9 cellular contexts compared by ENCODE assay signal in genomic region chr14:50828738-50829471, GRCh38. TPM values are rescaled to one million over a fixed set of nuclear protein-coding genes. Genes with fewer than 3 reads are reported as not detected.
DNase-seq lines count a peak whose midpoint lies in the region; ATAC-seq, FAIRE-seq and TF ChIP-seq lines count a peak whose summit lies in the region.
"Had no signal": no experiment of that assay in that cellular context is flagged by ENCODE, and none has a peak within 500 bp of the region (broad histone marks: within the 10 kb centered on the region; RNA-seq: fewer than 3 reads in every experiment).

No MANE protein-coding gene starts in this region.

- H3K36me3 Mint-ChIP-seq in CD4-positive, alpha-beta memory T cell = peaks cover 0 to 12% of the 10 kb centered on the region in 2 donors
- no peaks in the 10 kb centered on the region for H3K36me3 Mint-ChIP-seq in HFFc6 (ENCODE audit: low read depth)
- no peaks in the 10 kb centered on the region for H3K36me3 Mint-ChIP-seq in natural killer cell treated with Interleukin-12 subunit alpha and Interleukin-12 subunit beta and Interleukin-15 and Interleukin-18, amount 100 ng/mL, for 72 hours

- peaks cover 86% of the 10 kb centered on the region for H3K79me2 ChIP-seq in GM12878 (ENCODE audit: control insufficient read depth, insufficient read depth, low read length)

- intact Hi-C loops in CD4-positive, alpha-beta memory T cell (cut with micrococcal nuclease) = loop anchor here (5.0 kb wide), 1 partner anchor 1488 kb away; no protein-coding TSS in a partner anchor
- intact Hi-C loops in GM12878 (cut with micrococcal nuclease; ENCODE audit: unreplicated experiment) = loop anchor here (10.0 kb wide), 1 partner anchor 514 kb away; the partner anchor contains the start of genes DMAC2L and L2HGDH
- intact Hi-C loops in kidney (cut with DNase I) = no loop called here

- no peak for ATAC-seq in GM12878
- no peak for ATAC-seq in natural killer cell treated with Interleukin-12 subunit alpha and Interleukin-12 subunit beta and Interleukin-15 and Interleukin-18, amount 100 ng/mL, for 72 hours

- no peak for TF ChIP-seq RAD21 in GM12878 (IDR thresholded peaks at IDR 0.05; ENCODE audit: insufficient read depth, low read depth, low read length)

- TSS peak; percentile 35 for BruUV-seq in GM12878 (replicated peaks; lab: Mats Ljungman, UMichigan)

- H3K36me3 ChIP-seq in CD4-positive, alpha-beta memory T cell (ENCODE audit: insufficient read depth, low read length) = no peaks in the 10 kb centered on the region
- H3K36me3 ChIP-seq in GM12878 (ENCODE audit: control insufficient read depth in 2 of 2, insufficient read depth in 2 of 2, low read length in 1 of 2) = peaks cover 0 to 2% of the 10 kb centered on the region in 2 experiments; a peak in 1 of 4 replicates
- H3K36me3 ChIP-seq in kidney (ENCODE audit: control insufficient read depth in 1 of 2, insufficient read depth in 2 of 2, low read length in 2 of 2) = no peaks in the 10 kb centered on the region

- SMC1A ChIA-PET in GM12878 (lab: Charles Lee; ENCODE audit: uncharacterized antibody, unreplicated experiment) = interaction anchor here (0.7 to 16.9 kb wide), 17 partner anchors 9 to 227 kb away, joined by 3 to 360 read pairs (median 3); no protein-coding TSS in a partner anchor

- peak overlapping the region; percentile 1 to 96 (median 86) for H3K27ac Mint-ChIP-seq in CD4-positive, alpha-beta memory T cell
- no peak overlapping the region for H3K27ac Mint-ChIP-seq in HFFc6
- peak overlapping the region; percentile 5 to 9 for H3K27ac Mint-ChIP-seq in natural killer cell treated with Interleukin-12 subunit alpha and Interleukin-12 subunit beta and Interleukin-15 and Interleukin-18, amount 100 ng/mL, for 72 hours

- POLR2A ChIA-PET in CD4-positive, alpha-beta memory T cell (lab: Charles Lee; ENCODE audit: partially characterized antibody) = interaction anchor here (0.6 to 4.4 kb wide), 9 partner anchors 8 to 466 kb away, joined by 3 to 53 read pairs (median 26); no protein-coding TSS in a partner anchor
- POLR2A ChIA-PET in GM12878 (lab: Charles Lee) = interaction anchor here (0.6 to 6.0 kb wide), 11 partner anchors 7 to 411 kb away, joined by 3 to 36 read pairs (median 5); partner anchors contain the start of gene TMX1

- peaks cover 50 to 73% (median 61%) of the 10 kb centered on the region in 4 donors for H3K4me1 Mint-ChIP-seq in CD4-positive, alpha-beta memory T cell
- peaks cover 46% of the 10 kb centered on the region for H3K4me1 Mint-ChIP-seq in HFFc6 (ENCODE audit: low read depth)
- H3K4me1 Mint-ChIP-seq in natural killer cell treated with Interleukin-12 subunit alpha and Interleukin-12 subunit beta and Interleukin-15 and Interleukin-18, amount 100 ng/mL, for 72 hours (ENCODE audit: low read depth in 2 of 2) = peaks cover 39 to 44% of the 10 kb centered on the region in 2 donors

- H3K27ac ChIP-seq in CD4-positive, alpha-beta memory T cell (ENCODE audit: low read depth, low read length) = peak overlapping the region; percentile 60
- H3K27ac ChIP-seq in GM12878 (ENCODE audit: control insufficient read depth, insufficient read depth) (peak overlapping the region; percentile 78), kidney (ENCODE audit: low read depth in 2 of 2, low read length in 2 of 2) (no peak overlapping the region)

- RAD21 ChIA-PET in GM12878 (lab: Charles Lee; ENCODE audit: unreplicated experiment) = interaction anchor here (0.6 to 6.8 kb wide), 15 partner anchors 7 to 258 kb away, joined by 3 to 106 read pairs (median 6); no protein-coding TSS in a partner anchor

- FAIRE-seq in GM12878 (lab: Jason Lieb, UNC) = peak; percentile 13
- no peak for FAIRE-seq in kidney (lab: Jason Lieb, UNC)

- H3K4me1 ChIP-seq in CD4-positive, alpha-beta memory T cell (ENCODE audit: insufficient read depth, low read length) = peaks cover 64% of the 10 kb centered on the region
- H3K4me1 ChIP-seq in GM12878 (ENCODE audit: control insufficient read depth, insufficient read depth, low read length) = peaks cover 13% of the 10 kb centered on the region
- H3K4me1 ChIP-seq in kidney (ENCODE audit: control insufficient read depth in 1 of 2, insufficient read depth in 1 of 2, low read depth in 1 of 2, low read length in 2 of 2) = peaks cover 3 to 8% of the 10 kb centered on the region in 2 donors

- peak overlapping the region; percentile 80 for H3K4me2 ChIP-seq in GM12878 (ENCODE audit: control insufficient read depth, insufficient read depth)

- no peak for DNase-seq in CD4-positive, alpha-beta memory T cell
- DNase-seq in HFFc6 = no peak
- no peak for DNase-seq in GM12878 (ENCODE audit: low read depth, low spot score)
- DNase-seq in natural killer cell treated with Interleukin-12 subunit alpha and Interleukin-12 subunit beta and Interleukin-15 and Interleukin-18, amount 100 ng/mL, for 72 hours (ENCODE audit: low spot score) = no peak
- DNase-seq in DMS53 (lab: John Stamatoyannopoulos, UW) = no peak
- no peak for DNase-seq in activated effector memory CD4-positive, alpha-beta T cell treated with anti-CD3 and anti-CD28 coated beads, Interleukin-2, amount 50 U/mL, for 16 hours
- no peak for DNase-seq in ureter (ENCODE audit: low spot score)
- no peak for DNase-seq in kidney

- H3K9me3 Mint-ChIP-seq in CD4-positive, alpha-beta memory T cell = peaks cover 0 to 3% (median 0%) of the 10 kb centered on the region in 8 donors
- no peaks in the 10 kb centered on the region for H3K9me3 Mint-ChIP-seq in HFFc6
- no peaks in the 10 kb centered on the region for H3K9me3 Mint-ChIP-seq in natural killer cell treated with Interleukin-12 subunit alpha and Interleukin-12 subunit beta and Interleukin-15 and Interleukin-18, amount 100 ng/mL, for 72 hours

- TF ChIP-seq CTCF in HFFc6 (IDR thresholded peaks at IDR 0.05) = no peak
- no peak for TF ChIP-seq CTCF in GM12878 (IDR thresholded peaks at IDR 0.05 in 2 of 3, conservative IDR thresholded peaks at IDR 0.05 in 1 of 3; ENCODE audit: control insufficient read depth in 2 of 3, extremely low read depth in 1 of 3, insufficient read depth in 1 of 3, low read depth in 3 of 3, low read length in 3 of 3)
- no peak for TF ChIP-seq CTCF in kidney (IDR thresholded peaks at IDR 0.05; ENCODE audit: borderline replicate concordance, extremely low read depth, insufficient read depth)

- WGBS in GM12878 (ENCODE audit: insufficient coverage, insufficient replicate concordance, low lambda C conversion rate, missing lambda C conversion rate) = 6% methylated on average over 10 of the region's 10 CpGs

- H4K20me1 ChIP-seq in GM12878 (ENCODE audit: control insufficient read depth, insufficient read depth) = 0 out of 2 replicates have a peak, but pooled peaks cover 4% of the 10 kb centered on the region

- H3K9me3 ChIP-seq in CD4-positive, alpha-beta memory T cell (ENCODE audit: control insufficient read depth in 1 of 2, low read length in 2 of 2) = no peaks in the 10 kb centered on the region
- H3K9me3 ChIP-seq in GM12878 (replicated peaks; ENCODE audit: control insufficient read depth, insufficient read depth, low read length) = no peaks in the 10 kb centered on the region
- H3K9me3 ChIP-seq in kidney (ENCODE audit: control insufficient read depth in 1 of 2, low read length in 2 of 2) = no peaks in the 10 kb centered on the region

- TF ChIP-seq POLR2A in GM12878 (IDR thresholded peaks at IDR 0.05; ENCODE audit: low read depth, low read length) = no peak

- H3K27me3 ChIP-seq in CD4-positive, alpha-beta memory T cell (ENCODE audit: insufficient read depth, low read length) = no peaks in the 10 kb centered on the region
- no peaks in the 10 kb centered on the region for H3K27me3 ChIP-seq in GM12878 (replicated peaks in 1 of 2; ENCODE audit: control insufficient read depth in 2 of 2, insufficient read depth in 2 of 2, low read length in 1 of 2)

- no peaks in the 10 kb centered on the region for H3K27me3 Mint-ChIP-seq in CD4-positive, alpha-beta memory T cell
- peaks cover 2% of the 10 kb centered on the region; the same call in 1 of the 2 replicates for H3K27me3 Mint-ChIP-seq in HFFc6 (ENCODE audit: insufficient read depth)
- H3K27me3 Mint-ChIP-seq in natural killer cell treated with Interleukin-12 subunit alpha and Interleukin-12 subunit beta and Interleukin-15 and Interleukin-18, amount 100 ng/mL, for 72 hours = no peaks in the 10 kb centered on the region

- in situ Hi-C loops in GM12878 (cut with MboI) = loop anchor here (10.0 kb wide), 1 partner anchor 1204 kb away; the partner anchor contains the start of genes MGAT2 and RPL36AL

- no peak for TF ChIP-seq EP300 in GM12878 (IDR thresholded peaks at IDR 0.05; ENCODE audit: borderline replicate concordance in 1 of 2, control insufficient read depth in 1 of 2, low read depth in 2 of 2, low read length in 2 of 2)

- CTCF ChIA-PET in CD4-positive, alpha-beta memory T cell (lab: Charles Lee; ENCODE audit: partially characterized antibody) = interaction anchor here (0.6 to 5.1 kb wide), 12 partner anchors 11 to 68 kb away, joined by 3 to 55 read pairs (median 4); no protein-coding TSS in a partner anchor
- CTCF ChIA-PET in GM12878 (lab: Yijun Ruan, JAX) = interaction anchor here (0.6 to 9.2 kb wide), 13 partner anchors 8 to 566 kb away, joined by 3 to 98 read pairs (median 5); no protein-coding TSS in a partner anchor

- peak overlapping the region; percentile 89 to 100 (median 94) for H3K4me3 Mint-ChIP-seq in CD4-positive, alpha-beta memory T cell
- peak overlapping the region; percentile 90 for H3K4me3 Mint-ChIP-seq in HFFc6
- peak overlapping the region; percentile 86 for H3K4me3 Mint-ChIP-seq in natural killer cell treated with Interleukin-12 subunit alpha and Interleukin-12 subunit beta and Interleukin-15 and Interleukin-18, amount 100 ng/mL, for 72 hours

- peak overlapping the region; percentile 77 to 78 for H3K4me3 ChIP-seq in CD4-positive, alpha-beta memory T cell (ENCODE audit: low read length in 2 of 2)
- H3K4me3 ChIP-seq in GM12878 (peak overlapping the region; percentile 96), kidney (ENCODE audit: low read length in 2 of 2) (no peak overlapping the region)

- H2AFZ ChIP-seq in GM12878 (ENCODE audit: control insufficient read depth, low read depth, low read length) = no peak overlapping the region

- H3K9ac ChIP-seq in GM12878 (ENCODE audit: control insufficient read depth, insufficient read depth, low read length) (peak overlapping the region; percentile 83), kidney (ENCODE audit: low read length in 2 of 2) (no peak overlapping the region)

RNA-seq across cellular contexts. Expression of gene NIN, which starts 2.1 kb away (rescaled TPM):
- total RNA-seq in CD4-positive, alpha-beta memory T cell = 100 to 1,000 TPM in 1 of 2 experiments, 10 to 100 TPM in 1; 99.7 to 102 TPM
- 10 to 100 TPM in 1 of 2 donors, 1 to 10 TPM in 1; 8.5 to 50.1 TPM for polyA plus RNA-seq in CD4-positive, alpha-beta memory T cell
- 10 to 100 TPM; 43.7 to 66.3 (median 57.4) TPM for total RNA-seq in HFFc6 (2021; fragmentation: NEBNext Ultra II Directional; extraction: Animal tissue kit (Norgen Biotek cat#: 25700))
- 248 and 265 TPM in 2 replicates for total RNA-seq in GM12878 (2013; cell fraction: nucleolus; rRNA removed)
- total RNA-seq in GM12878 (2014; rRNA removed) (92.2 and 103 TPM in 2 replicates), GM12878 (2014; rRNA removed; fragmentation: Illumina TruSeq; extraction: Trizol) (133 and 138 TPM in 2 replicates), GM12878 (2021) (134 and 135 TPM in 2 replicates), ureter (39.5 TPM), kidney (40.0 TPM)
- 39.4 TPM for polyA plus RNA-seq in GM12878 (2011; ENCODE audit: low read depth)
- polyA plus RNA-seq in GM12878 (2011; rRNA removed) (44.0 and 51.2 TPM in 2 replicates), GM12878 (2014; fragmentation: Illumina TruSeq; extraction: Trizol) (101 and 122 TPM in 2 replicates), GM12878 (2014; fragmentation: Nextera tagmentation; extraction: Ambion mirVana) (10 to 100 TPM; 16.2 to 17.0 TPM), GM12878 (2014; rRNA removed) (57.5 and 67.6 TPM in 2 replicates), GM12878 (2016; fragmentation: Nextera tagmentation; extraction: Ambion mirVana) (10 to 100 TPM; 30.5 to 73.1 TPM), kidney (ENCODE audit: insufficient read depth, low read depth, low replicate concordance) (3.6 TPM)
- polyA plus RNA-seq in GM12878 (2011; cell fraction: cytosol; rRNA removed) = 23.7 and 24.4 TPM in 2 replicates
- 52.6 and 57.6 TPM in 2 replicates for polyA plus RNA-seq in GM12878 (2011; cell fraction: nucleus; rRNA removed)
- 51.7 and 57.1 TPM in 2 replicates for polyA plus RNA-seq in GM12878 (2012)
- 60.8 and 87.0 TPM in 2 replicates for polyA minus RNA-seq in GM12878 (2011; rRNA and poly(A)+ RNA removed)
- polyA minus RNA-seq in GM12878 (2011; cell fraction: cytosol; rRNA and poly(A)+ RNA removed) = 25.0 and 33.6 TPM in 2 replicates
- 52.8 and 99.4 TPM in 2 replicates for polyA minus RNA-seq in GM12878 (2011; cell fraction: nucleus; rRNA and poly(A)+ RNA removed)
- 10 to 100 TPM; 52.0 to 74.5 TPM for total RNA-seq in natural killer cell treated with Interleukin-12 subunit alpha and Interleukin-12 subunit beta and Interleukin-15 and Interleukin-18, amount 100 ng/mL, for 72 hours

RNA-seq across cellular contexts. Expression of gene ABHD12B, which starts 42.9 kb away (rescaled TPM):
- not detected for total RNA-seq in CD4-positive, alpha-beta memory T cell
- polyA plus RNA-seq in CD4-positive, alpha-beta memory T cell = not detected
- under 1 TPM in 1 of 6 experiments, not detected in 5; 0.34 TPM for total RNA-seq in HFFc6 (2021; fragmentation: NEBNext Ultra II Directional; extraction: Animal tissue kit (Norgen Biotek cat#: 25700))
- total RNA-seq in GM12878 (2013; cell fraction: nucleolus; rRNA removed) = not detected in 2 replicates
- total RNA-seq in GM12878 (2014; rRNA removed) (not detected in 2 replicates), GM12878 (2014; rRNA removed; fragmentation: Illumina TruSeq; extraction: Trizol) (not detected in 2 replicates), GM12878 (2021) (not detected in 2 replicates), ureter (not detected), kidney (not detected)
- polyA plus RNA-seq in GM12878 (2011; ENCODE audit: low read depth) = not detected
- polyA plus RNA-seq in GM12878 (2011; rRNA removed) (not detected in 2 replicates), GM12878 (2014; fragmentation: Illumina TruSeq; extraction: Trizol) (not detected in 2 replicates), GM12878 (2014; fragmentation: Nextera tagmentation; extraction: Ambion mirVana) (not detected), GM12878 (2014; rRNA removed) (not detected in 2 replicates), GM12878 (2016; fragmentation: Nextera tagmentation; extraction: Ambion mirVana) (not detected), kidney (ENCODE audit: insufficient read depth, low read depth, low replicate concordance) (0.88 TPM)
- not detected in 2 replicates for polyA plus RNA-seq in GM12878 (2011; cell fraction: cytosol; rRNA removed)
- polyA plus RNA-seq in GM12878 (2011; cell fraction: nucleus; rRNA removed) = not detected in 2 replicates
- not detected in 2 replicates for polyA plus RNA-seq in GM12878 (2012)
- polyA minus RNA-seq in GM12878 (2011; rRNA and poly(A)+ RNA removed) = not detected in 2 replicates
- not detected in 2 replicates for polyA minus RNA-seq in GM12878 (2011; cell fraction: cytosol; rRNA and poly(A)+ RNA removed)
- not detected in 2 replicates for polyA minus RNA-seq in GM12878 (2011; cell fraction: nucleus; rRNA and poly(A)+ RNA removed)
- under 1 TPM in 1 of 2 donors, not detected in 1; 0.73 TPM for total RNA-seq in natural killer cell treated with Interleukin-12 subunit alpha and Interleukin-12 subunit beta and Interleukin-15 and Interleukin-18, amount 100 ng/mL, for 72 hours
- total RNA-seq: HT1080 had no signal

Comparison
In these comparisons a context has a peak if more than half of its experiments do, and no peak if none do; other contexts are left out.
1. H3K27ac ChIP-seq: peak in CD4-positive, alpha-beta memory T cell (single experiment) and GM12878 (single experiment); none in kidney (0 of 2).
2. H3K4me3 ChIP-seq: peak in CD4-positive, alpha-beta memory T cell (2 of 2) and GM12878 (single experiment); none in kidney (0 of 2).
3. Peak in every context shown above with its lines, with median percentiles within 50 percentile points of each other: H3K4me3 Mint-ChIP-seq.